In the genomic region with DNA sequence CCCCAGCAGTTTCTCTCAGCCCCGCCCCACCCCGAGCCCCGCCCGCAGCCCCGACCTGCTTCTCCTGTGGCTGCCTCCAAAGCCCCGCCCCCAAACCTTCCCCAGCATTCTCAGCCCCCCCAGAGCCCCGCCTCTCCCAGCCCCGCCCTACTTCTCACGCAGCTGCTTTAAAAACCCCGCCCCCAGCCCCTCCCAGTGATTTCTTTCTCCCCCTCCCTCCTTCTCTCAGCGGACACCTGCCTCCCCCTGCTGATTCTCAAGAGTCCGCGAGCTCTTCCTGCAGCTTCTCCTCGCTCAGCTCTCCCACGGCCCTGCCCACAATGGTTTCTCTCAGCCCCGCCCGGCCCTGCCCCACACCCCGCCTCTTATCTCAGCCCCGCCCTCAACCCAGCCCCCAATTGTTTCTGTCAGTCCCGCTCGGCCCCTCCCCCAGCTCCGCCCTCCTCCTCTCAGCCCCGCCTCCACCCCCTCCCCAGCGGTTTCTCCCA, we compare ENCODE assay signal across 8 cellular contexts. TPM values are rescaled to one million over a fixed set of nuclear protein-coding genes. Genes with fewer than 3 reads are reported as not detected.
DNase-seq lines count a peak whose midpoint lies in the region; ATAC-seq and TF ChIP-seq lines count a peak whose summit lies in the region.

No MANE protein-coding gene starts in this region.

- peak; percentile 57 to 59 for ATAC-seq in CD4-positive, CD25-positive, alpha-beta regulatory T cell (ENCODE audit: low read depth in 2 of 2)
- ATAC-seq in GM21528 (IDR thresholded peaks at IDR 0.05; ENCODE audit: low FRiP score, unreplicated experiment) = peak; percentile 39
- ATAC-seq in RWPE2 (ENCODE audit: low read depth) = no peak
- peak; percentile 57 for ATAC-seq in stimulated activated naive CD8-positive, alpha-beta T cell treated with anti-CD3 and anti-CD28 coated beads, Interleukin-15, amount 100 ng/mL, for 72 hours

- H3K27ac Mint-ChIP-seq in CD4-positive, CD25-positive, alpha-beta regulatory T cell = peak overlapping the region; percentile 97 to 100 (median 98)
- peak overlapping the region; percentile 92 for H3K27ac Mint-ChIP-seq in neural progenitor cell
- H3K27ac Mint-ChIP-seq in stimulated activated naive CD8-positive, alpha-beta T cell treated with anti-CD3 and anti-CD28 coated beads, Interleukin-15, amount 100 ng/mL, for 72 hours = peak overlapping the region; percentile 96 to 100

- peaks cover 8% of the 10 kb centered on the region for H3F3A ChIP-seq in neural progenitor cell (ENCODE audit: low read depth)

- H3K9me3 ChIP-seq in CD4-positive, CD25-positive, alpha-beta regulatory T cell (ENCODE audit: control insufficient read depth in 2 of 2, low read length in 2 of 2) = no peaks in the 10 kb centered on the region
- H3K9me3 ChIP-seq in Karpas-422 (ENCODE audit: low read length) (no peaks in the 10 kb centered on the region), RWPE2 (ENCODE audit: severe bottlenecking) (no peaks in the 10 kb centered on the region), neural progenitor cell (ENCODE audit: low read depth) (no peaks in the 10 kb centered on the region)

- H3K4me3 Mint-ChIP-seq in CD4-positive, CD25-positive, alpha-beta regulatory T cell = peak overlapping the region; percentile 88 to 96 (median 96)
- peak overlapping the region; percentile 91 for H3K4me3 Mint-ChIP-seq in neural progenitor cell
- peak overlapping the region; percentile 88 to 93 for H3K4me3 Mint-ChIP-seq in stimulated activated naive CD8-positive, alpha-beta T cell treated with anti-CD3 and anti-CD28 coated beads, Interleukin-15, amount 100 ng/mL, for 72 hours

- peaks cover 0 to 17% (median 3%) of the 10 kb centered on the region in 4 donors for H3K4me1 Mint-ChIP-seq in CD4-positive, CD25-positive, alpha-beta regulatory T cell
- peaks cover 4% of the 10 kb centered on the region for H3K4me1 Mint-ChIP-seq in neural progenitor cell
- H3K4me1 Mint-ChIP-seq in stimulated activated naive CD8-positive, alpha-beta T cell treated with anti-CD3 and anti-CD28 coated beads, Interleukin-15, amount 100 ng/mL, for 72 hours = peaks cover 11% of the 10 kb centered on the region

- H3K27ac ChIP-seq in CD4-positive, CD25-positive, alpha-beta regulatory T cell (ENCODE audit: insufficient read depth, low read length, poor library complexity, severe bottlenecking) = peak overlapping the region; percentile 99
- H3K27ac ChIP-seq in Karpas-422 (ENCODE audit: low read length) (peak overlapping the region; percentile 75), RWPE2 (ENCODE audit: poor library complexity, severe bottlenecking) (peak overlapping the region; percentile 62), neural progenitor cell (no peak overlapping the region)

- no peaks in the 10 kb centered on the region for H3K27me3 ChIP-seq in CD4-positive, CD25-positive, alpha-beta regulatory T cell (ENCODE audit: control insufficient read depth, insufficient read depth, low read length)
- H3K27me3 ChIP-seq in Karpas-422 (ENCODE audit: low read length) = no peaks in the 10 kb centered on the region
- H3K27me3 ChIP-seq in RWPE2 (ENCODE audit: insufficient read depth, poor library complexity, severe bottlenecking) = no peaks in the 10 kb centered on the region
- H3K27me3 ChIP-seq in neural progenitor cell = no peaks in the 10 kb centered on the region

- H2AFZ ChIP-seq in Karpas-422 (ENCODE audit: low read length) (no peak overlapping the region), neural progenitor cell (replicated peaks) (peak overlapping the region; percentile 17)

- TF ChIP-seq CTCF in RWPE2 (IDR thresholded peaks at IDR 0.05; ENCODE audit: poor library complexity, severe bottlenecking) (no peak), fibroblast of villous mesenchyme (IDR thresholded peaks at IDR 0.05; ENCODE audit: insufficient read depth, low read depth, low read length) (no peak), neural progenitor cell (IDR thresholded peaks at IDR 0.05) (no peak)

- H3K9ac ChIP-seq in Karpas-422 (ENCODE audit: low read length) = peak overlapping the region; percentile 69
- H3K9ac ChIP-seq in neural progenitor cell = no peak overlapping the region

- H3K36me3 ChIP-seq in CD4-positive, CD25-positive, alpha-beta regulatory T cell (ENCODE audit: control insufficient read depth, insufficient read depth, low read length) = no peaks in the 10 kb centered on the region
- H3K36me3 ChIP-seq in Karpas-422 (ENCODE audit: insufficient read depth, low read length) (no peaks in the 10 kb centered on the region), RWPE2 (ENCODE audit: low read depth) (no peaks in the 10 kb centered on the region), neural progenitor cell (no peaks in the 10 kb centered on the region)

- peak overlapping the region; percentile 65 for H3K4me3 ChIP-seq in CD4-positive, CD25-positive, alpha-beta regulatory T cell (ENCODE audit: low read depth, low read length)
- peak overlapping the region; percentile 55; the same call in 1 of the 2 replicates for H3K4me3 ChIP-seq in Karpas-422 (ENCODE audit: low read length)
- peak overlapping the region; percentile 54 for H3K4me3 ChIP-seq in RWPE2 (ENCODE audit: severe bottlenecking)
- peak overlapping the region; percentile 80 for H3K4me3 ChIP-seq in fibroblast of villous mesenchyme (ENCODE audit: low read depth, low read length)
- peak overlapping the region; percentile 61 for H3K4me3 ChIP-seq in neural progenitor cell

- no peaks in the 10 kb centered on the region for H4K20me1 ChIP-seq in Karpas-422 (ENCODE audit: insufficient read depth, low read depth, low read length)
- no peaks in the 10 kb centered on the region for H4K20me1 ChIP-seq in neural progenitor cell (ENCODE audit: low read depth)

- H3K79me2 ChIP-seq in Karpas-422 (ENCODE audit: low read length) (peaks cover 7% of the 10 kb centered on the region), neural progenitor cell (ENCODE audit: low read depth) (no peaks in the 10 kb centered on the region)

- peak overlapping the region; percentile 61 for H3K4me2 ChIP-seq in Karpas-422 (ENCODE audit: low read depth, low read length, poor library complexity, severe bottlenecking)
- peak overlapping the region; percentile 80 for H3K4me2 ChIP-seq in neural progenitor cell

- H3K4me1 ChIP-seq in CD4-positive, CD25-positive, alpha-beta regulatory T cell (ENCODE audit: control insufficient read depth, insufficient read depth, low read length, poor library complexity, severe bottlenecking) = peaks cover 11% of the 10 kb centered on the region
- H3K4me1 ChIP-seq in Karpas-422 (ENCODE audit: low read length) (peaks cover 3% of the 10 kb centered on the region), RWPE2 (ENCODE audit: insufficient read depth, poor library complexity, severe bottlenecking) (no peaks in the 10 kb centered on the region), neural progenitor cell (no peaks in the 10 kb centered on the region)

- H3K9me3 Mint-ChIP-seq in CD4-positive, CD25-positive, alpha-beta regulatory T cell = peaks cover 0 to 2% (median 0%) of the 10 kb centered on the region in 7 donors
- peaks cover 8% of the 10 kb centered on the region for H3K9me3 Mint-ChIP-seq in neural progenitor cell
- no peaks in the 10 kb centered on the region for H3K9me3 Mint-ChIP-seq in stimulated activated naive CD8-positive, alpha-beta T cell treated with anti-CD3 and anti-CD28 coated beads, Interleukin-15, amount 100 ng/mL, for 72 hours

- peak; percentile 86 to 91 (median 87) for DNase-seq in CD4-positive, CD25-positive, alpha-beta regulatory T cell
- peak; percentile 96 for DNase-seq in Karpas-422
- peak; percentile 89 for DNase-seq in RWPE2 (ENCODE audit: low spot score)
- peak; percentile 79 for DNase-seq in activated gamma-delta T cell (lab: John Stamatoyannopoulos, UW)
- DNase-seq in fibroblast of villous mesenchyme (ENCODE audit: low read depth) = peak; percentile 94
- DNase-seq in neural progenitor cell (ENCODE audit: low spot score) = peak; percentile 95
- DNase-seq in stimulated activated naive CD8-positive, alpha-beta T cell treated with anti-CD3 and anti-CD28 coated beads, Interleukin-15, amount 100 ng/mL, for 72 hours = peak; percentile 81 to 85

- no peaks in the 10 kb centered on the region for H3K27me3 Mint-ChIP-seq in CD4-positive, CD25-positive, alpha-beta regulatory T cell
- peaks cover 2% of the 10 kb centered on the region for H3K27me3 Mint-ChIP-seq in neural progenitor cell (ENCODE audit: insufficient read depth, low read depth)
- H3K27me3 Mint-ChIP-seq in stimulated activated naive CD8-positive, alpha-beta T cell treated with anti-CD3 and anti-CD28 coated beads, Interleukin-15, amount 100 ng/mL, for 72 hours = no peaks in the 10 kb centered on the region

- no peaks in the 10 kb centered on the region for H3K36me3 Mint-ChIP-seq in CD4-positive, CD25-positive, alpha-beta regulatory T cell
- peaks cover 2% of the 10 kb centered on the region for H3K36me3 Mint-ChIP-seq in neural progenitor cell

- no peaks in the 10 kb centered on the region for H3K9me2 ChIP-seq in Karpas-422 (replicated peaks; ENCODE audit: insufficient read depth, low read length)

RNA-seq across cellular contexts. Expression of a gene that starts 0.6 kb away (rescaled TPM):
- 81.3 TPM for total RNA-seq in CD4-positive, CD25-positive, alpha-beta regulatory T cell
- 10 to 100 TPM; 25.6 to 37.7 (median 32.3) TPM for polyA plus RNA-seq in CD4-positive, CD25-positive, alpha-beta regulatory T cell
- total RNA-seq in Karpas-422 (2014; rRNA removed; shearing (Covaris generic); ENCODE audit: low replicate concordance) = 11.6 and 12.5 TPM in 2 replicates
- 11.7 and 12.2 TPM in 2 replicates for total RNA-seq in fibroblast of villous mesenchyme
- 3.5 and 7.5 TPM in 2 replicates for total RNA-seq in neural progenitor cell (ENCODE audit: low replicate concordance)

RNA-seq across cellular contexts. Expression of a gene that starts 9.5 kb away (rescaled TPM):
- not detected for total RNA-seq in CD4-positive, CD25-positive, alpha-beta regulatory T cell
- polyA plus RNA-seq in CD4-positive, CD25-positive, alpha-beta regulatory T cell = not detected
- not detected in 2 replicates for total RNA-seq in Karpas-422 (2014; rRNA removed; shearing (Covaris generic); ENCODE audit: low replicate concordance)
- total RNA-seq in fibroblast of villous mesenchyme = not detected in 2 replicates
- not detected in 2 replicates for total RNA-seq in neural progenitor cell (ENCODE audit: low replicate concordance)

RNA-seq across cellular contexts. Expression of a gene that starts 35.1 kb away (rescaled TPM):
- 287 TPM for total RNA-seq in CD4-positive, CD25-positive, alpha-beta regulatory T cell
- polyA plus RNA-seq in CD4-positive, CD25-positive, alpha-beta regulatory T cell = 100 to 1,000 TPM; 116 to 147 (median 130) TPM
- 134 and 263 TPM in 2 replicates for total RNA-seq in Karpas-422 (2014; rRNA removed; shearing (Covaris generic); ENCODE audit: low replicate concordance)
- total RNA-seq in fibroblast of villous mesenchyme = 35.4 and 50.1 TPM in 2 replicates
- total RNA-seq in neural progenitor cell (ENCODE audit: low replicate concordance) = 14.5 and 22.2 TPM in 2 replicates

RNA-seq across cellular contexts. Expression of a gene that starts 47.1 kb away (rescaled TPM):
- total RNA-seq in CD4-positive, CD25-positive, alpha-beta regulatory T cell = not detected
- polyA plus RNA-seq in CD4-positive, CD25-positive, alpha-beta regulatory T cell = not detected
- total RNA-seq in Karpas-422 (2014; rRNA removed; shearing (Covaris generic); ENCODE audit: low replicate concordance) = 0.11 TPM in 1 of 2 replicates, not detected in the other
- under 0.01 TPM in 1 of 2 replicates, not detected in the other for total RNA-seq in fibroblast of villous mesenchyme
- not detected in 2 replicates for total RNA-seq in neural progenitor cell (ENCODE audit: low replicate concordance)

RNA-seq across cellular contexts. Expression of a gene that starts 54.9 kb away (rescaled TPM):
- not detected for total RNA-seq in CD4-positive, CD25-positive, alpha-beta regulatory T cell
- polyA plus RNA-seq in CD4-positive, CD25-positive, alpha-beta regulatory T cell = not detected
- not detected in 2 replicates for total RNA-seq in Karpas-422 (2014; rRNA removed; shearing (Covaris generic); ENCODE audit: low replicate concordance)
- total RNA-seq in fibroblast of villous mesenchyme (0.86 TPM in 1 of 2 replicates, not detected in the other), neural progenitor cell (ENCODE audit: low replicate concordance) (0.56 and 0.77 TPM in 2 replicates)
